In the genomic region with DNA sequence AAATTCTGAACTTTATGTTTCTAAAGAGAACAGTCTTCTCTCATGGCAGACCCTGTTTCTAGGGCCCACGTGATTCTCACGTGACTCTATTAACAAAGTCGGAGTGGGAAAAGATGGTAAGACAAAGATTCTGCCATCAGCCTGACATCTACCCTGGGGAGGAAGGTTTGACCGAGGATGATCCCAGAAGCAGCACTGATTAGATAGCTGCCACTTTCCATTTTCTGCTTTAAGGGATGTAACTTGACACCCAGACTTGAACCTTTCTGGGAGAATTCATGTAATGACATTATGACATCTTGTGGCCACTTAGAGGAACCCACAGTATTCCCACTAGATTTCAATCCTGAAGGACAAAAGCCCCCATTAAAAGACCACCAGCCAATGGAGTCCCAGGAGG, we compare ENCODE assay signal across 1 cellular context.
TF ChIP-seq lines count a peak whose summit lies in the region.

No MANE protein-coding gene starts in this region.

TF ChIP-seq in HCT116, 20 proteins besides CTCF, POLR2A, EP300 and RAD21 (continued from another document):
- TF ChIP-seq MAX (IDR thresholded peaks at IDR 0.05) (no peak), SIN3A (IDR thresholded peaks at IDR 0.05; ENCODE audit: low read depth) (no peak), YY1 (IDR thresholded peaks at IDR 0.05; ENCODE audit: extremely low read depth, insufficient replicate concordance, low read depth, low read length) (no peak)
